17 cellular contexts compared by ENCODE assay signal in genomic region chr2:133433455-133434451, GRCh38.
"Had no signal": no experiment of that assay in that cellular context is flagged by ENCODE, and none has a peak within 500 bp of the region (broad histone marks: within the 10 kb centered on the region; RNA-seq: fewer than 3 reads in every experiment).

No MANE protein-coding gene starts in this region.

- H3K27ac ChIP-seq: body of pancreas, sigmoid colon, suprapubic skin, upper lobe of left lung had no signal

- H3K27me3 Mint-ChIP-seq: activated CD4-positive, alpha-beta T cell treated with anti-CD3 and anti-CD28 coated beads, Interleukin-2, amount 10 ng/mL, durations not matched to agents 24 days and 14 days; activated naive CD8-positive, alpha-beta T cell treated with anti-CD3 and anti-CD28 coated beads, Interleukin-2, amount 50 U/mL, for 24 hours had no signal

- H3K4me1 Mint-ChIP-seq: activated CD4-positive, alpha-beta T cell treated with anti-CD3 and anti-CD28 coated beads, Interleukin-2, amount 10 ng/mL, durations not matched to agents 24 days and 14 days; activated naive CD8-positive, alpha-beta T cell treated with anti-CD3 and anti-CD28 coated beads, Interleukin-2, amount 50 U/mL, for 24 hours; immature natural killer cell; WTC11 had no signal

- H3K4me3 ChIP-seq: body of pancreas, sigmoid colon, suprapubic skin, upper lobe of left lung had no signal

- DNase-seq: activated CD4-positive, alpha-beta T cell treated with anti-CD3 and anti-CD28 coated beads, Interleukin-2, amount 10 ng/mL, durations not matched to agents 24 days and 14 days; activated naive CD4-positive, alpha-beta T cell treated with Interleukin-2 at 50 U/mL for 16 hours; activated naive CD8-positive, alpha-beta T cell treated with anti-CD3 and anti-CD28 coated beads, Interleukin-2, amount 50 U/mL, for 24 hours; body of pancreas; dermis blood vessel endothelial cell; glutamatergic neuron; immature natural killer cell; left colon; nephron progenitor cell; sigmoid colon; stimulated activated CD4-positive, alpha-beta T cell treated with anti-CD3 and anti-CD28 coated beads, Interleukin-2, amount 100 ng/mL, for 48 hours; stimulated activated CD8-positive, alpha-beta memory T cell treated with anti-CD3 and anti-CD28 coated beads, Interleukin-4, amount 100 ng/mL, for 48 hours; stimulated activated naive CD8-positive, alpha-beta T cell treated with anti-CD3 and anti-CD28 coated beads, Interleukin-15, Interleukin-2, amounts not matched to agents 100 U/mL and 50 U/mL, for 24 hours; upper lobe of left lung had no signal

- H3K27ac Mint-ChIP-seq: activated CD4-positive, alpha-beta T cell treated with anti-CD3 and anti-CD28 coated beads, Interleukin-2, amount 10 ng/mL, durations not matched to agents 24 days and 14 days; activated naive CD8-positive, alpha-beta T cell treated with anti-CD3 and anti-CD28 coated beads, Interleukin-2, amount 50 U/mL, for 24 hours; immature natural killer cell; nephron progenitor cell; T-helper 1 cell treated with Interleukin-12 subunit alpha and Interleukin-12 subunit beta and Interleukin-4 antibody, amounts not matched to agents 30 μg/mL and 1 μg/mL, for 36 hours; WTC11 had no signal

- H3K9me3 ChIP-seq: body of pancreas, suprapubic skin had no signal

- H3K36me3 ChIP-seq: sigmoid colon, suprapubic skin, upper lobe of left lung had no signal

- H3K9me3 Mint-ChIP-seq: activated naive CD8-positive, alpha-beta T cell treated with anti-CD3 and anti-CD28 coated beads, Interleukin-2, amount 50 U/mL, for 24 hours had no signal

- H3K36me3 Mint-ChIP-seq: immature natural killer cell, WTC11 had no signal

- H3K27me3 ChIP-seq: body of pancreas, sigmoid colon, suprapubic skin, upper lobe of left lung had no signal

- H3K4me3 Mint-ChIP-seq: activated CD4-positive, alpha-beta T cell treated with anti-CD3 and anti-CD28 coated beads, Interleukin-2, amount 10 ng/mL, durations not matched to agents 24 days and 14 days; activated naive CD8-positive, alpha-beta T cell treated with anti-CD3 and anti-CD28 coated beads, Interleukin-2, amount 50 U/mL, for 24 hours; immature natural killer cell; nephron progenitor cell; T-helper 1 cell treated with Interleukin-12 subunit alpha and Interleukin-12 subunit beta and Interleukin-4 antibody, amounts not matched to agents 30 μg/mL and 1 μg/mL, for 36 hours; WTC11 had no signal
